29 cellular contexts compared by ENCODE assay signal in the genomic region with DNA sequence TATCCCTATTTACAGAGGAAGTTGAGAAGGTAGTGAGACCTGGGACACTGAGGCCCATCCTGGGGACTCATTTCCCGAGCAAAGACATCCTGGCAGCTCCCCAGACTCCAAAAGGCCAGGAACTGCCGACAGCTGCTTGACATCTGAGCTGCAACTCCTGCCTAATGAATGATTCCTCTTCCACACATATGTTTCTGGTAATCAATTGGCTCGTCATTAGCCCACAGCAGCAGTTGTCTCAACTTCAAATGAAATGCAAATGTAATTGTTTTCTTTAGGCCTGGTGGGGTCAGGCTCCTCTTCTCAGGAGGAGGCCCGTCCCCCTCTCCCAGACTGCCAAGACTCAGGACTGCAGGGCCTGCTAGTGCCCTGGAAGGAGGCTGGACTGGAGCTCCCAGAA.
DNase-seq lines count a peak whose midpoint lies in the region; ATAC-seq and TF ChIP-seq lines count a peak whose summit lies in the region.
"Had no signal": no experiment of that assay in that cellular context is flagged by ENCODE, and none has a peak within 500 bp of the region (broad histone marks: within the 10 kb centered on the region; RNA-seq: fewer than 3 reads in every experiment).

No MANE protein-coding gene starts in this region.

- H3K36me3 Mint-ChIP-seq in brain, result no peaks in the 10 kb centered on the region
- H3K36me3 Mint-ChIP-seq in natural killer cell, result no peaks in the 10 kb centered on the region
- H3K36me3 Mint-ChIP-seq in Caco-2 (ENCODE audit: insufficient read depth, unreplicated experiment), result no peaks in the 10 kb centered on the region
- H3K36me3 Mint-ChIP-seq: activated naive CD4-positive, alpha-beta T cell treated with anti-CD3 and anti-CD28 coated beads, Interleukin-2, amount 50 U/mL, for 72 hours; CD4-positive, CD25-positive, alpha-beta regulatory T cell; naive B cell had no signal

- H3K9me3 Mint-ChIP-seq in brain, result peaks cover 2 to 10% (median 4%) of the 10 kb centered on the region in 5 experiments
- H3K9me3 Mint-ChIP-seq in natural killer cell, result no peaks in the 10 kb centered on the region
- no peaks in the 10 kb centered on the region for H3K9me3 Mint-ChIP-seq in Caco-2 (ENCODE audit: unreplicated experiment)
- H3K9me3 Mint-ChIP-seq: activated CD8-positive, alpha-beta T cell treated with anti-CD3 and anti-CD28 coated beads for 36 hours; activated naive CD4-positive, alpha-beta T cell treated with anti-CD3 and anti-CD28 coated beads, Interleukin-2, amount 50 U/mL, for 72 hours had no signal

- no peaks in the 10 kb centered on the region for H3K9me3 ChIP-seq in Caco-2
- H3K9me3 ChIP-seq: colonic mucosa, left ventricle myocardium inferior, pancreas, right atrium auricular region had no signal

- CTCF ChIA-PET in Caco-2 (lab: Charles Lee), result no interaction called here

- no peak overlapping the region for H3K4ac ChIP-seq in mesendoderm (ENCODE audit: low read depth, low read length)

- no peak overlapping the region for H3K27ac ChIP-seq in mesendoderm (ENCODE audit: low read depth, low read length)
- H3K27ac ChIP-seq: colonic mucosa, HL-60, left ventricle myocardium inferior, pancreas, right atrium auricular region, RWPE1, SK-N-MC, tibial nerve had no signal

- no peak overlapping the region for H4K8ac ChIP-seq in mesendoderm (ENCODE audit: low read depth, low read length)

- H3K9ac ChIP-seq in mesendoderm (ENCODE audit: low read length), result no peak overlapping the region

- H3K4me1 ChIP-seq in mesendoderm (ENCODE audit: control insufficient read depth, low read depth, low read length), result peaks cover 2% of the 10 kb centered on the region
- no peaks in the 10 kb centered on the region for H3K4me1 ChIP-seq in Caco-2
- H3K4me1 ChIP-seq: colonic mucosa, left ventricle myocardium inferior, pancreas, right atrium auricular region, tibial nerve had no signal

- no peaks in the 10 kb centered on the region for H3K79me1 ChIP-seq in mesendoderm (ENCODE audit: low read length)

- H2BK15ac ChIP-seq in mesendoderm (replicated peaks; ENCODE audit: low read depth), result no peak overlapping the region

- ATAC-seq in natural killer cell, result no peak
- ATAC-seq: activated CD8-positive, alpha-beta T cell treated with anti-CD3 and anti-CD28 coated beads for 36 hours; activated naive CD4-positive, alpha-beta T cell treated with anti-CD3 and anti-CD28 coated beads, Interleukin-2, amount 50 U/mL, for 72 hours; pancreas had no signal

- H3K27ac Mint-ChIP-seq in brain (peak overlapping the region in 4 of 5 experiments; percentile 43 to 91 (median 86)), natural killer cell (no peak overlapping the region), Caco-2 (ENCODE audit: unreplicated experiment) (no peak overlapping the region)
- H3K27ac Mint-ChIP-seq: activated CD8-positive, alpha-beta T cell treated with anti-CD3 and anti-CD28 coated beads for 36 hours; activated naive CD4-positive, alpha-beta T cell treated with anti-CD3 and anti-CD28 coated beads, Interleukin-2, amount 50 U/mL, for 72 hours had no signal

- no peak overlapping the region for H3K23ac ChIP-seq in mesendoderm (ENCODE audit: low read length)

- H3K56ac ChIP-seq in mesendoderm (ENCODE audit: low read length), result no peak overlapping the region

- H3K4me1 Mint-ChIP-seq in brain, result peaks cover 75% of the 10 kb centered on the region
- H3K4me1 Mint-ChIP-seq in natural killer cell, result no peaks in the 10 kb centered on the region
- no peaks in the 10 kb centered on the region for H3K4me1 Mint-ChIP-seq in Caco-2 (ENCODE audit: low read depth, unreplicated experiment)
- H3K4me1 Mint-ChIP-seq: CD4-positive, CD25-positive, alpha-beta regulatory T cell; naive B cell had no signal

- H3K27me3 Mint-ChIP-seq in brain (peaks cover 10% of the 10 kb centered on the region), natural killer cell (ENCODE audit: low read depth in 2 of 2) (peaks cover 18 to 21% of the 10 kb centered on the region in 2 donors), Caco-2 (ENCODE audit: insufficient read depth, unreplicated experiment) (peaks cover 25% of the 10 kb centered on the region)
- H3K27me3 Mint-ChIP-seq: activated CD8-positive, alpha-beta T cell treated with anti-CD3 and anti-CD28 coated beads for 36 hours had no signal

- no peak overlapping the region for H3K18ac ChIP-seq in mesendoderm (ENCODE audit: low read length)

- no TSS peak for BruUV-seq in Caco-2 (replicated peaks; lab: Mats Ljungman, UMichigan)

- H3K27me3 ChIP-seq in mesendoderm (ENCODE audit: insufficient read depth, low read length, poor library complexity) (no peaks in the 10 kb centered on the region), Caco-2 (replicated peaks; ENCODE audit: control insufficient read depth, insufficient read depth, low read length) (peaks cover 1% of the 10 kb centered on the region; the same call in 1 of the 2 replicates)
- H3K27me3 ChIP-seq: colonic mucosa, pancreas, right atrium auricular region had no signal

- no peak overlapping the region for H2BK120ac ChIP-seq in mesendoderm (ENCODE audit: low read depth, low read length)

- H3K4me2 ChIP-seq in mesendoderm (ENCODE audit: low read length), result no peak overlapping the region
- H3K4me2 ChIP-seq: smooth muscle cell had no signal

- POLR2A ChIA-PET in Caco-2 (lab: Charles Lee), result interaction anchor here (0.7 kb wide), 1 partner anchor 321 kb away, joined by 12 read pairs; no protein-coding TSS in a partner anchor

- no CpG with 5 or more reads among the region's 4 CpGs for WGBS in mesendoderm (ENCODE audit: extremely low coverage, insufficient coverage, low lambda C conversion rate)

- no peak overlapping the region for H2AK5ac ChIP-seq in mesendoderm (ENCODE audit: low read length)

- H3K4me3 Mint-ChIP-seq in brain (peak overlapping the region in 1 of 5 experiments; percentile 50), natural killer cell (no peak overlapping the region), Caco-2 (ENCODE audit: unreplicated experiment) (no peak overlapping the region)
- H3K4me3 Mint-ChIP-seq: activated CD8-positive, alpha-beta T cell treated with anti-CD3 and anti-CD28 coated beads for 36 hours; CD4-positive, CD25-positive, alpha-beta regulatory T cell; naive B cell had no signal

- H3K79me2 ChIP-seq in mesendoderm (ENCODE audit: control insufficient read depth, insufficient read depth, low read length), result no peaks in the 10 kb centered on the region

- no peak overlapping the region for H2BK5ac ChIP-seq in mesendoderm (ENCODE audit: low read length)

- H3K36me3 ChIP-seq in mesendoderm (ENCODE audit: control insufficient read depth, insufficient read depth, low read length) (no peaks in the 10 kb centered on the region), Caco-2 (ENCODE audit: control insufficient read depth, insufficient read depth, low read length) (no peaks in the 10 kb centered on the region)
- H3K36me3 ChIP-seq: colonic mucosa, left ventricle myocardium inferior, pancreas, right atrium auricular region, tibial nerve had no signal

- peak; percentile 71 for DNase-seq in DMS 273 treated with DMSO at 0.1 percent for 48 hours (lab: John Stamatoyannopoulos, UW)
- peak; percentile 78 for DNase-seq in NCI-H2171 (lab: John Stamatoyannopoulos, UW)
- DNase-seq in mesendoderm, result peak; percentile 70
- no peak for DNase-seq in DMS114 treated with DMSO at 0.1 percent for 48 hours (lab: John Stamatoyannopoulos, UW; ENCODE audit: unreplicated experiment)
- DNase-seq in NCI-H1436 (lab: John Stamatoyannopoulos, UW), result no peak
- no peak for DNase-seq in natural killer cell
- no peak for DNase-seq in Caco-2
- DNase-seq: activated CD4-positive, alpha-beta T cell treated with anti-CD3 and anti-CD28 coated beads for 1 hour; activated CD8-positive, alpha-beta T cell treated with anti-CD3 and anti-CD28 coated beads for 36 hours; CD4-positive, CD25-positive, alpha-beta regulatory T cell; colonic mucosa; effector memory CD4-positive, alpha-beta T cell; erythroblast; hypothalamus; Kasumi-1; left ventricle myocardium inferior; naive B cell; NCI-H187; NCI-H748 treated with DMSO at 0.1 percent for 48 hours; pancreas; stimulated activated CD4-positive, alpha-beta T cell treated with anti-CD3 and anti-CD28 coated beads, Interleukin-1b, Interleukin-23, amount 100 ng/mL, for 48 hours had no signal

- H4K5ac ChIP-seq in mesendoderm (ENCODE audit: low read length), result no peak overlapping the region

- TF ChIP-seq CTCF in brain (conservative IDR thresholded peaks at IDR 0.05) (no peak), natural killer cell (IDR thresholded peaks at IDR 0.05) (no peak), Caco-2 (IDR thresholded peaks at IDR 0.05; ENCODE audit: insufficient read depth in 1 of 2, low read depth in 1 of 2, low read length in 1 of 2, severe bottlenecking in 1 of 2, unreplicated experiment in 1 of 2) (no peak)

- intact Hi-C loops in natural killer cell (cut with micrococcal nuclease), result no loop called here
- intact Hi-C loops in Caco-2 (cut with micrococcal nuclease; ENCODE audit: unreplicated experiment), result no loop called here

- H3K4me3 ChIP-seq in mesendoderm (ENCODE audit: low read length) (no peak overlapping the region), Caco-2 (ENCODE audit: low read depth, low read length) (no peak overlapping the region)
- H3K4me3 ChIP-seq: colonic mucosa, left ventricle myocardium inferior, pancreas, right atrium auricular region, SK-N-MC, smooth muscle cell, tibial nerve had no signal

Comparison
In these comparisons a context has a peak if more than half of its experiments do, and no peak if none do; other contexts are left out.
1. DNase-seq: peak in DMS 273 treated with DMSO at 0.1 percent for 48 hours (single experiment), NCI-H2171 (single experiment) and mesendoderm (single experiment); none in DMS114 treated with DMSO at 0.1 percent for 48 hours (single experiment), NCI-H1436 (single experiment), natural killer cell (single experiment) and Caco-2 (0 of 2).
2. H3K27ac Mint-ChIP-seq: peak in brain (4 of 5); none in natural killer cell (0 of 2) and Caco-2 (single experiment).